ENCODE assay signal across 16 cellular contexts in genomic region chr7:7607010-7607409, GRCh38. TPM values are rescaled to one million over a fixed set of nuclear protein-coding genes. Genes with fewer than 3 reads are reported as not detected.
DNase-seq lines count a peak whose midpoint lies in the region; ATAC-seq and TF ChIP-seq lines count a peak whose summit lies in the region.
"Had no signal": no experiment of that assay in that cellular context is flagged by ENCODE, and none has a peak within 500 bp of the region (broad histone marks: within the 10 kb centered on the region; RNA-seq: fewer than 3 reads in every experiment).

No MANE protein-coding gene starts in this region.

- no peak overlapping the region for H2AFZ ChIP-seq in trophoblast cell (ENCODE audit: insufficient read depth, low read length, poor library complexity)
- H2AFZ ChIP-seq: GM23248 had no signal

- H4K12ac ChIP-seq in trophoblast cell (ENCODE audit: low read depth, low read length), result no peak overlapping the region

- DNase-seq in kidney glomerular epithelial cell (lab: John Stamatoyannopoulos, UW) (peak; percentile 29), trophoblast cell (no peak), NOMO-1 treated with DMSO at 0.1 percent for 48 hours (lab: John Stamatoyannopoulos, UW; ENCODE audit: unreplicated experiment) (no peak), NCI-H1092 (lab: John Stamatoyannopoulos, UW) (no peak)
- DNase-seq in stimulated activated effector memory CD8-positive, alpha-beta T cell treated with anti-CD3 and anti-CD28 coated beads, Interleukin-12 subunit alpha, Interleukin-12 subunit beta, amount 100 ng/mL, for 72 hours (ENCODE audit: low spot score in 2 of 2), result no peak
- DNase-seq: BE2C; C1 segment of cervical spinal cord; CD4-positive, CD25-positive, alpha-beta regulatory T cell; CD8-positive, alpha-beta memory T cell; COR-L47; DMS153; DMS79; GM23248 had no signal

- H3K4me3 Mint-ChIP-seq in stimulated activated effector memory CD8-positive, alpha-beta T cell treated with anti-CD3 and anti-CD28 coated beads, Interleukin-12 subunit alpha, Interleukin-12 subunit beta, amount 100 ng/mL, for 72 hours, result no peak overlapping the region
- H3K4me3 Mint-ChIP-seq: CD4-positive, CD25-positive, alpha-beta regulatory T cell; CD8-positive, alpha-beta memory T cell had no signal

- H3K4me1 Mint-ChIP-seq in stimulated activated effector memory CD8-positive, alpha-beta T cell treated with anti-CD3 and anti-CD28 coated beads, Interleukin-12 subunit alpha, Interleukin-12 subunit beta, amount 100 ng/mL, for 72 hours, result no peaks in the 10 kb centered on the region
- H3K4me1 Mint-ChIP-seq: CD4-positive, CD25-positive, alpha-beta regulatory T cell; CD8-positive, alpha-beta memory T cell had no signal

- H3K36me3 Mint-ChIP-seq in stimulated activated effector memory CD8-positive, alpha-beta T cell treated with anti-CD3 and anti-CD28 coated beads, Interleukin-12 subunit alpha, Interleukin-12 subunit beta, amount 100 ng/mL, for 72 hours, result peaks cover 29% of the 10 kb centered on the region

- no peaks in the 10 kb centered on the region for H3K27me3 ChIP-seq in trophoblast cell (ENCODE audit: insufficient read depth, low read length)
- H3K27me3 ChIP-seq: BE2C had no signal

- H3K4me3 ChIP-seq in trophoblast cell (ENCODE audit: low read depth, low read length), result no peak overlapping the region
- H3K4me3 ChIP-seq: GM12878, GM23248, HAP-1 had no signal

- no peak overlapping the region for H4K8ac ChIP-seq in trophoblast cell (ENCODE audit: low read depth, low read length)

- H3K9me3 ChIP-seq in trophoblast cell (ENCODE audit: insufficient read depth, low read depth, low read length), result no peaks in the 10 kb centered on the region
- H3K9me3 ChIP-seq: BE2C, HAP-1 had no signal

- WGBS in trophoblast cell (ENCODE audit: extremely low coverage, insufficient coverage, insufficient read length), result no CpG with 5 or more reads among the region's 3 CpGs

- H3K4me2 ChIP-seq in trophoblast cell (ENCODE audit: low read length), result no peak overlapping the region

- H3K27ac Mint-ChIP-seq in stimulated activated effector memory CD8-positive, alpha-beta T cell treated with anti-CD3 and anti-CD28 coated beads, Interleukin-12 subunit alpha, Interleukin-12 subunit beta, amount 100 ng/mL, for 72 hours, result no peak overlapping the region

- H3K9ac ChIP-seq in trophoblast cell (ENCODE audit: low read length), result peak overlapping the region; percentile 72
- H3K9ac ChIP-seq: GM23248 had no signal

- ATAC-seq in stimulated activated effector memory CD8-positive, alpha-beta T cell treated with anti-CD3 and anti-CD28 coated beads, Interleukin-12 subunit alpha, Interleukin-12 subunit beta, amount 100 ng/mL, for 72 hours, result no peak
- ATAC-seq: GM12878 had no signal

- H3K18ac ChIP-seq in trophoblast cell (ENCODE audit: low read length), result no peak overlapping the region

- no peaks in the 10 kb centered on the region for H3K79me2 ChIP-seq in trophoblast cell (ENCODE audit: control insufficient read depth, insufficient read depth, low read length, poor library complexity)

- H2AK5ac ChIP-seq in trophoblast cell (ENCODE audit: low read length), result no peak overlapping the region

- H3K23ac ChIP-seq in trophoblast cell (ENCODE audit: low read length), result no peak overlapping the region

- H2BK12ac ChIP-seq in trophoblast cell (ENCODE audit: low read length), result no peak overlapping the region

- peaks cover 2 to 3% of the 10 kb centered on the region in 2 experiments for H3K36me3 ChIP-seq in trophoblast cell (ENCODE audit: control insufficient read depth in 1 of 2, insufficient read depth in 2 of 2, low read length in 2 of 2)
- H3K36me3 ChIP-seq: HAP-1 had no signal

- H2BK120ac ChIP-seq in trophoblast cell (ENCODE audit: insufficient read depth, low read length, poor library complexity), result no peak overlapping the region

- TF ChIP-seq EP300 in Ishikawa (IDR thresholded peaks at IDR 0.05; ENCODE audit: borderline replicate concordance), result peak; percentile 47; the same call in 1 of the 2 replicates

- H3K4ac ChIP-seq in trophoblast cell (ENCODE audit: low read depth, low read length), result no peak overlapping the region

- no peaks in the 10 kb centered on the region for H3K9me3 Mint-ChIP-seq in stimulated activated effector memory CD8-positive, alpha-beta T cell treated with anti-CD3 and anti-CD28 coated beads, Interleukin-12 subunit alpha, Interleukin-12 subunit beta, amount 100 ng/mL, for 72 hours
- H3K9me3 Mint-ChIP-seq: CD8-positive, alpha-beta memory T cell had no signal

- no peak for TF ChIP-seq RAD21 in Ishikawa (IDR thresholded peaks at IDR 0.05; ENCODE audit: low read depth)

- H3K4me1 ChIP-seq in trophoblast cell (ENCODE audit: control insufficient read depth in 1 of 2, insufficient read depth in 2 of 2, low read length in 2 of 2), result no peaks in the 10 kb centered on the region
- H3K4me1 ChIP-seq: BE2C had no signal

- H2BK5ac ChIP-seq in trophoblast cell (ENCODE audit: low read depth, low read length, poor library complexity), result no peak overlapping the region

- H3K27ac ChIP-seq in trophoblast cell (ENCODE audit: low read depth, low read length), result no peak overlapping the region
- H3K27ac ChIP-seq: GM23248 had no signal

- H4K91ac ChIP-seq in trophoblast cell (ENCODE audit: low read depth, low read length), result no peak overlapping the region

- no peaks in the 10 kb centered on the region for H3K79me1 ChIP-seq in trophoblast cell (ENCODE audit: low read length)

- H3K14ac ChIP-seq in trophoblast cell (ENCODE audit: low read length), result no peak overlapping the region

TF ChIP-seq in Ishikawa, 13 proteins besides CTCF, POLR2A, EP300 and RAD21:
- TF ChIP-seq TAF1 (IDR thresholded peaks at IDR 0.05; ENCODE audit: low read depth) (no peak), TEAD4 (IDR thresholded peaks at IDR 0.05) (peak; percentile 61), EGR1 (IDR thresholded peaks at IDR 0.05) (no peak), CEBPB (IDR thresholded peaks at IDR 0.05) (no peak), NFIC (IDR thresholded peaks at IDR 0.05) (peak; percentile 88)

RNA-seq across cellular contexts. Expression of gene UMAD1, which starts 33.5 kb away (rescaled TPM):
- polyA plus RNA-seq in trophoblast cell (2013), result 10.6 and 11.0 TPM in 2 replicates

RNA-seq across cellular contexts. Expression of gene MIOS, which starts 40.3 kb away (rescaled TPM):
- polyA plus RNA-seq in trophoblast cell (2013), result 15.8 and 16.0 TPM in 2 replicates
